Comparison of ENCODE assay signal across 8 cellular contexts in the genomic region with DNA sequence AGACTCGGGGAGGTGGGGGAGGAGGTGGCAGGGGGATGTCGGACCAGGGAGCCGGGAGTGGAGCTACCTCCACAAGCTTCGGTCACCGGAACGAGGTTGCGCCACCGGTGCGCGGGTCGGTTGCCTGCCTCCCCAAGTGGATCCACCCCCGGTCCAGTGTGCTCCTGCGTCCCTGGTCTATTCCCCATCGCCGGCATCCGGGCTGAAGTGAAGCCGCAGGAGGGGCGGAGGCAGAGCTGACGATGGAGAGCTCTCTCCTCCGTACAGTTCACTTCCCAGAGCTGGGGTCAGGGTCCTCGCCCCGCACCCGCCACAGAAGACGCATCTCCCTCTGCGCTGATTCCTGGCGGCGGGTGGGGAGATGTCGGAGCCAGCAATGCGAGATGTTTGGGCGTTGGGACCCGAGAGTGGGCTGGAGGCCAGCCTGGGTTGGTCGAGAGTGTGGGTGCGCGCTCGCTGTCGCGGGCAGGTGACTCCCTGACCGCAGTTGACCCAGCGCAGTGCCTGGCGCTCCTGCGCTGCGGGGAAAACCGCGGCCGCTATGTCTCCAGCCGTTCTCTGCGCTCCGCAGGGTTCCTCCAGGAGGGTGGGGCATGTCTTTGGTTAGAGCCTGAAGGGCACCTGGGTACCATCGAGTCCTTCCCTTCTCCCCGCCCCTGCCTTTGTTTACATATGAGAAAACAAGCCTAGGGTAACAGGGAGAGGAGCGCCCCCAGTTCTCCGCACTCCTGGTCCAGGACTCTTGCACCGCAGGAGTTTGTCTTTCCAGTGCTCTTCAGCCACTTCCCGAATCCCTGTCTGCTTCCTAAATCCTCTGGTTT. TPM values are rescaled to one million over a fixed set of nuclear protein-coding genes. Genes with fewer than 3 reads are reported as not detected.
DNase-seq lines count a peak whose midpoint lies in the region; ATAC-seq and FAIRE-seq lines count a peak whose summit lies in the region.

No MANE protein-coding gene starts in this region.

- ATAC-seq in effector memory CD8-positive, alpha-beta T cell (replicated peaks) = peak; percentile 44
- no peak for ATAC-seq in naive thymus-derived CD4-positive, alpha-beta T cell
- ATAC-seq in HG03439 (IDR thresholded peaks at IDR 0.05; ENCODE audit: unreplicated experiment) = no peak

- peak; percentile 33 for DNase-seq in ELF-1 (ENCODE audit: low read depth, low spot score)
- peak; percentile 22 for DNase-seq in RCC 7860 (ENCODE audit: low spot score)
- DNase-seq in effector memory CD8-positive, alpha-beta T cell = no peak
- peak in 1 of 9 donors; percentile 50 for DNase-seq in naive thymus-derived CD4-positive, alpha-beta T cell
- DNase-seq in NCI-H2029 (lab: John Stamatoyannopoulos, UW) = no peak
- DNase-seq in UCSD-AML1 (lab: John Stamatoyannopoulos, UW; ENCODE audit: unreplicated experiment) = no peak
- DNase-seq in SW 1271 (lab: John Stamatoyannopoulos, UW) = no peak

- H3K27me3 ChIP-seq in naive thymus-derived CD4-positive, alpha-beta T cell (ENCODE audit: control insufficient read depth in 2 of 2, insufficient read depth in 2 of 2, low read length in 2 of 2) = peaks cover 0 to 8% of the 10 kb centered on the region in 2 donors

- peaks cover 0 to 5% of the 10 kb centered on the region in 2 donors for H3K4me1 ChIP-seq in naive thymus-derived CD4-positive, alpha-beta T cell (ENCODE audit: control insufficient read depth in 2 of 2, insufficient read depth in 2 of 2, low read length in 2 of 2)

- no peak overlapping the region for H3K4me3 ChIP-seq in naive thymus-derived CD4-positive, alpha-beta T cell (ENCODE audit: low read length)

- POLR2A ChIA-PET in naive thymus-derived CD4-positive, alpha-beta T cell (lab: Charles Lee) = no interaction called here

- H3K27ac Mint-ChIP-seq in effector memory CD8-positive, alpha-beta T cell = no peak overlapping the region
- peak overlapping the region in 1 of 9 donors; percentile 13 for H3K27ac Mint-ChIP-seq in naive thymus-derived CD4-positive, alpha-beta T cell

- H3K27ac ChIP-seq in naive thymus-derived CD4-positive, alpha-beta T cell (ENCODE audit: low read depth, low read length) = no peak overlapping the region

- H3K27me3 Mint-ChIP-seq in effector memory CD8-positive, alpha-beta T cell = peaks cover 59 to 88% of the 10 kb centered on the region in 2 donors
- H3K27me3 Mint-ChIP-seq in naive thymus-derived CD4-positive, alpha-beta T cell = peaks cover 60 to 78% (median 64%) of the 10 kb centered on the region in 5 donors

- intact Hi-C loops in naive thymus-derived CD4-positive, alpha-beta T cell (cut with micrococcal nuclease) = loop anchor here (1.0 to 5.0 kb wide), 5 partner anchors 53 to 302 kb away; a partner anchor contains a TSS

- peak overlapping the region; percentile 90 to 95 for H3K4me3 Mint-ChIP-seq in effector memory CD8-positive, alpha-beta T cell
- H3K4me3 Mint-ChIP-seq in naive thymus-derived CD4-positive, alpha-beta T cell = peak overlapping the region; percentile 72 to 95 (median 89)

- H3K9me3 ChIP-seq in naive thymus-derived CD4-positive, alpha-beta T cell (ENCODE audit: control insufficient read depth in 2 of 3, low read length in 3 of 3) = no peaks in the 10 kb centered on the region

- peaks cover 13% of the 10 kb centered on the region in 2 donors for H3K4me1 Mint-ChIP-seq in effector memory CD8-positive, alpha-beta T cell (ENCODE audit: low read depth in 2 of 2)
- peaks cover 12 to 20% (median 16%) of the 10 kb centered on the region in 7 donors for H3K4me1 Mint-ChIP-seq in naive thymus-derived CD4-positive, alpha-beta T cell

- H3K36me3 ChIP-seq in naive thymus-derived CD4-positive, alpha-beta T cell (ENCODE audit: control insufficient read depth in 2 of 3, insufficient read depth in 3 of 3, low read length in 3 of 3) = no peaks in the 10 kb centered on the region

- CTCF ChIA-PET in naive thymus-derived CD4-positive, alpha-beta T cell (lab: Charles Lee) = no interaction called here

- peaks cover 3% of the 10 kb centered on the region for H3K36me3 Mint-ChIP-seq in effector memory CD8-positive, alpha-beta T cell (ENCODE audit: insufficient read depth)
- peaks cover 0 to 7% (median 0%) of the 10 kb centered on the region in 5 donors for H3K36me3 Mint-ChIP-seq in naive thymus-derived CD4-positive, alpha-beta T cell

- no peak for FAIRE-seq in RCC 7860 (lab: Jason Lieb, UNC)

- H3K9me3 Mint-ChIP-seq in effector memory CD8-positive, alpha-beta T cell = no peaks in the 10 kb centered on the region
- peaks cover 0 to 7% (median 0%) of the 10 kb centered on the region in 11 donors for H3K9me3 Mint-ChIP-seq in naive thymus-derived CD4-positive, alpha-beta T cell

RNA-seq across cellular contexts. Expression of a gene that starts 1.7 kb away (rescaled TPM):
- total RNA-seq in naive thymus-derived CD4-positive, alpha-beta T cell = 1 to 10 TPM in 1 of 5 experiments, under 1 TPM in 2, not detected in 2; 0.36 to 1.5 (median 0.64) TPM
- not detected for polyA plus RNA-seq in naive thymus-derived CD4-positive, alpha-beta T cell

Comparison
In these comparisons a context has a peak if more than half of its experiments do, and no peak if none do; other contexts are left out.
1. DNase-seq: peak in ELF-1 (single experiment) and RCC 7860 (single experiment); none in effector memory CD8-positive, alpha-beta T cell (0 of 3), NCI-H2029 (single experiment), UCSD-AML1 (single experiment) and SW 1271 (0 of 2).